8 cellular contexts compared by ENCODE assay signal in the genomic region with DNA sequence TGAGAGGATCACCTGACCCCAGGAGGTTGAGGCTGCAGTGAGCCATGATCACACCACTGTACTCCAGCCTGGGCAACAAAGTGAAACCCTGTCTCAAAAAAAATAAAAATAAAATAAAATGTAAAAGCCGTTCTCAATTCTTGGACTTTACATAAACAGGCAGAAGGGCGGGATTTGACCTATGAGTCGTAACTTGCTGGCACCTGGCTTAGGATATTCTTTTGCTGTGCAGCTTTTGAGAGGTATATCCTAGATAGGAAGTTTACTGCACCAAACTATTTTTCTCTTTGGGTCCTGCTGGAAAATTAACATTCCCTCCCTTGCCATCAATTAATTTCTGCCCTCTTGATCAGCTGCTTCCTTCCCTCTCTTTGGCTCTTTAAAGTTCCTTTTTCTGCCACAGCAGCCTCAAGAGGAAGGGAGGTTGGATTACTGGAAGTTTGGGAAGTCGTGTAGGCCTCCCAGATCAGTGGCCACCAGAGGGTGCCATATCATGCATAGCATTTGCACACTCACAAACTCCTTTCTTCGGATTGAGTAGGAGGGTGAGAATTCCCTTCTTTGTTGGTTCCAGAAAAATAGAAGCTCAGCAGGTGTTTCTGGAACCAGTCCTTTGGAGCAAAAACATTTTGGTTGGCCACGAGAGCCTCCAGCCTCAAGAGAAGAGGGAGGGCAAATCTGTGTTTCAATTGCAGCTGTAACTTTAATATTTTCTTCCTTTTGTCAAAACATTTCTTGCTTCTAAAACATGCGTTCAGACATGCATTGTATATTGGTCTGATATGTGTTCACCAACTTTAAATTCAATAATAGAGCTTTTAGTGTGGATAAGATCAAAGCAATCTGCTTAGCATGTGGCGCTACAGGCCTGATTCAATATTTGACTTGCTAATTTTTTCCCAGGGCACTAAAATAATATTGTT.
DNase-seq lines count a peak whose midpoint lies in the region; ATAC-seq and TF ChIP-seq lines count a peak whose summit lies in the region.

No MANE protein-coding gene starts in this region.

- no peak overlapping the region for H3K4me3 Mint-ChIP-seq in activated CD8-positive, alpha-beta T cell treated with anti-CD3 and anti-CD28 coated beads, Interleukin-2, amount 10 ng/mL, durations not matched to agents 7 days and 5 days

- H3K4me1 ChIP-seq in GM23248 (ENCODE audit: insufficient read depth) (peaks cover 5% of the 10 kb centered on the region; the same call in 1 of the 2 replicates), foreskin keratinocyte (no peaks in the 10 kb centered on the region)

- in situ Hi-C loops in GM23248 (cut with MboI) = no loop called here

- no peaks in the 10 kb centered on the region for H3K9me3 ChIP-seq in GM23248 (ENCODE audit: low read depth)

- H3F3A ChIP-seq in GM23248 (ENCODE audit: insufficient read depth) = no peaks in the 10 kb centered on the region

- POLR2A ChIA-PET in activated CD8-positive, alpha-beta T cell treated with anti-CD3 and anti-CD28 coated beads, Interleukin-2, amount 10 ng/mL, durations not matched to agents 7 days and 5 days (lab: Charles Lee) = interaction anchor here (2.7 kb wide), 1 partner anchor 75 kb away, joined by 13 read pairs; no protein-coding TSS in a partner anchor

- H3K36me3 Mint-ChIP-seq in activated CD8-positive, alpha-beta T cell treated with anti-CD3 and anti-CD28 coated beads, Interleukin-2, amount 10 ng/mL, durations not matched to agents 7 days and 5 days (ENCODE audit: low read depth) = peaks cover 69% of the 10 kb centered on the region

- H3K9me3 Mint-ChIP-seq in activated CD8-positive, alpha-beta T cell treated with anti-CD3 and anti-CD28 coated beads, Interleukin-2, amount 10 ng/mL, durations not matched to agents 7 days and 5 days (ENCODE audit: insufficient read depth) = peaks cover 8% of the 10 kb centered on the region

- no peaks in the 10 kb centered on the region for H3K36me3 ChIP-seq in GM23248 (ENCODE audit: low read depth)

- no peaks in the 10 kb centered on the region for H3K79me2 ChIP-seq in GM23248 (ENCODE audit: insufficient read depth)

- no peak overlapping the region for H3K27ac ChIP-seq in GM23248
- no peak overlapping the region for H3K27ac ChIP-seq in foreskin keratinocyte

- H4K20me1 ChIP-seq in GM23248 (ENCODE audit: insufficient read depth) = no peaks in the 10 kb centered on the region

- H3K27me3 ChIP-seq in GM23248 (replicated peaks; ENCODE audit: insufficient read depth) (no peaks in the 10 kb centered on the region), foreskin keratinocyte (no peaks in the 10 kb centered on the region)

- no peaks in the 10 kb centered on the region for H3K27me3 Mint-ChIP-seq in activated CD8-positive, alpha-beta T cell treated with anti-CD3 and anti-CD28 coated beads, Interleukin-2, amount 10 ng/mL, durations not matched to agents 7 days and 5 days (ENCODE audit: low read depth)

- 52 to 63% methylated on average over 8 of the region's 8 CpGs for WGBS in GM23248 (ENCODE audit: low coverage in 1 of 2, low lambda C conversion rate in 2 of 2, missing lambda C conversion rate in 2 of 2), 2 experiments

- peaks cover 82% of the 10 kb centered on the region for H3K4me1 Mint-ChIP-seq in activated CD8-positive, alpha-beta T cell treated with anti-CD3 and anti-CD28 coated beads, Interleukin-2, amount 10 ng/mL, durations not matched to agents 7 days and 5 days (ENCODE audit: low read depth)

- DNase-seq in CD1c-positive myeloid dendritic cell (ENCODE audit: extremely low spot score) (peak; percentile 77), GM23248 (peak; percentile 84), NCI-H446 treated with DMSO at 0.1 percent for 48 hours (lab: John Stamatoyannopoulos, UW) (peak; percentile 41), foreskin keratinocyte (peak; percentile 29 to 54), nucleus accumbens (lab: John Stamatoyannopoulos, UW) (peak in 47 of 56 donors; percentile 20 to 89 (median 56))
- peak; percentile 58 for DNase-seq in activated CD8-positive, alpha-beta T cell treated with anti-CD3 and anti-CD28 coated beads, Interleukin-2, amount 10 ng/mL, durations not matched to agents 7 days and 5 days
- DNase-seq in stimulated activated CD4-positive, alpha-beta T cell treated with anti-CD3 and anti-CD28 coated beads, Interleukin-4, amount 100 ng/mL, for 1 hour = no peak

- TF ChIP-seq CTCF in foreskin keratinocyte (conservative IDR thresholded peaks at IDR 0.05) = peak; percentile 89

- H2AFZ ChIP-seq in GM23248 = no peak overlapping the region

- no peak overlapping the region for H3K4me3 ChIP-seq in GM23248

- H3K27ac Mint-ChIP-seq in activated CD8-positive, alpha-beta T cell treated with anti-CD3 and anti-CD28 coated beads, Interleukin-2, amount 10 ng/mL, durations not matched to agents 7 days and 5 days = peak overlapping the region; percentile 98

- ATAC-seq in activated CD8-positive, alpha-beta T cell treated with anti-CD3 and anti-CD28 coated beads, Interleukin-2, amount 10 ng/mL, durations not matched to agents 7 days and 5 days = no peak
- peak; percentile 77 for ATAC-seq in foreskin keratinocyte
- no peak for ATAC-seq in HG03097 (IDR thresholded peaks at IDR 0.05; ENCODE audit: low FRiP score, unreplicated experiment)

- no peak overlapping the region for H3K4me2 ChIP-seq in GM23248 (ENCODE audit: unreplicated experiment)

- no peak overlapping the region for H3K9ac ChIP-seq in GM23248

- no peaks in the 10 kb centered on the region for H3K9me2 ChIP-seq in GM23248 (ENCODE audit: insufficient read depth)

- CTCF ChIA-PET in activated CD8-positive, alpha-beta T cell treated with anti-CD3 and anti-CD28 coated beads, Interleukin-2, amount 10 ng/mL, durations not matched to agents 7 days and 5 days (lab: Charles Lee) = interaction anchor here (0.6 to 12.8 kb wide), 49 partner anchors 9 to 354 kb away, joined by 3 to 196 read pairs (median 5); partner anchors contain the start of gene CCDC182
